17 cellular contexts compared by ENCODE assay signal in the genomic region with DNA sequence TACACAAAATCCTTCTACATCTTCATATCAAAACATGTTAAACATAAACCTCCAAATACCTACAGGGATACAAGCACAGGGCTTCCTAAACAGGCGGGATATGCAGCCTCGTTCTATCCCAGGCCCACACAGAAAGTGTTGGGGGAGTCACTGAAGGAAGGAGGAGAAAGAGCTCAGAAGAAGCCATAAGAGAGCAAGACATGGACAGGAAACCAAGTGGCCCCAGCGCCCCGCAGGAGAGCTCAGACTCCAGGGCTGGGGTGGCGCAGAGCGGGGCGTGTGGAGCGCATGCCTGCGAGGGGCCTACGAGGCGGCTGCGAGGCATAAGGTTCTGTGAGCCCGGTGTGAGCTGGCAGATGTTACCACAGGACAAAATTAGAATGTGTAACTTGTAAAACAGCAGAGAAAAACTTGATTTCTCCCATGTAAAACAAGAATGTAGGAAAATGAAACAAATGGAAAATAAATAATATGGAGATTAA. TPM values are rescaled to one million over a fixed set of nuclear protein-coding genes. Genes with fewer than 3 reads are reported as not detected.
A peak's percentile ranks its signal among the peaks of the same experiment; 100 is the strongest.
DNase-seq lines count a peak whose midpoint lies in the region; ATAC-seq and TF ChIP-seq lines count a peak whose summit lies in the region.
"Had no signal": no experiment of that assay in that cellular context is flagged by ENCODE, and none has a peak within 500 bp of the region (broad histone marks: within the 10 kb centered on the region; RNA-seq: fewer than 3 reads in every experiment).

No MANE protein-coding gene starts in this region.

- no CpG with 5 or more reads among the region's 13 CpGs for WGBS in trophoblast cell (ENCODE audit: extremely low coverage, insufficient coverage, insufficient read length)

- H3K79me2 ChIP-seq in trophoblast cell (ENCODE audit: control insufficient read depth, insufficient read depth, low read length, poor library complexity) = no peaks in the 10 kb centered on the region

- no peak overlapping the region for H4K91ac ChIP-seq in trophoblast cell (ENCODE audit: low read depth, low read length)

- H4K12ac ChIP-seq in trophoblast cell (ENCODE audit: low read depth, low read length) = no peak overlapping the region

- CTCF ChIA-PET in MCF 10A (lab: Yijun Ruan, JAX) = interaction anchor here (0.6 kb wide), 1 partner anchor 47 kb away, joined by 4 read pairs; no protein-coding TSS in a partner anchor
- CTCF ChIA-PET in CD4-positive, alpha-beta memory T cell (lab: Charles Lee; ENCODE audit: partially characterized antibody) = interaction anchor here (0.7 to 1.1 kb wide), 3 partner anchors 72 to 79 kb away, joined by 3 to 5 read pairs (median 3); a partner anchor contains a TSS

- H3K36me3 Mint-ChIP-seq in MCF 10A (ENCODE audit: insufficient read depth, unreplicated experiment) (peaks cover 38% of the 10 kb centered on the region), brain (peaks cover 22% of the 10 kb centered on the region)
- peaks cover 6% of the 10 kb centered on the region in 2 donors for H3K36me3 Mint-ChIP-seq in CD4-positive, alpha-beta memory T cell
- no peaks in the 10 kb centered on the region for H3K36me3 Mint-ChIP-seq in activated T-helper 1 cell treated with anti-CD3 and anti-CD28 coated beads, Interleukin-12 subunit alpha, Interleukin-12 subunit beta, Interleukin-2, Interleukin-4 antibody, amounts not matched to agents 30 ng/mL and 10 ng/mL and 1 ng/mL, durations not matched to agents 14 hours and 24 hours and 36 hours (ENCODE audit: low read depth)

- H3K27ac ChIP-seq in breast epithelium (peak overlapping the region in 1 of 2 donors; percentile 5), trophoblast cell (ENCODE audit: low read depth, low read length) (no peak overlapping the region)
- H3K27ac ChIP-seq in CD4-positive, alpha-beta memory T cell (ENCODE audit: low read depth, low read length) = no peak overlapping the region

- no peak overlapping the region for H3K18ac ChIP-seq in trophoblast cell (ENCODE audit: low read length)

- TF ChIP-seq CTCF in MCF 10A (IDR thresholded peaks at IDR 0.05; ENCODE audit: unreplicated experiment) = no peak
- no peak for TF ChIP-seq CTCF in breast epithelium (IDR thresholded peaks at IDR 0.05)
- no peak for TF ChIP-seq CTCF in brain (conservative IDR thresholded peaks at IDR 0.05)

- peak overlapping the region; percentile 23 for H3K27ac Mint-ChIP-seq in MCF 10A (ENCODE audit: low read depth, unreplicated experiment)
- peak overlapping the region in 6 of 7 donors; percentile 22 to 85 (median 43) for H3K27ac Mint-ChIP-seq in CD4-positive, alpha-beta memory T cell
- peak overlapping the region in 4 of 5 experiments; percentile 3 to 93 (median 46) for H3K27ac Mint-ChIP-seq in brain
- no peak overlapping the region for H3K27ac Mint-ChIP-seq in activated T-helper 1 cell treated with anti-CD3 and anti-CD28 coated beads, Interleukin-12 subunit alpha, Interleukin-12 subunit beta, Interleukin-2, Interleukin-4 antibody, amounts not matched to agents 30 ng/mL and 10 ng/mL and 1 ng/mL, durations not matched to agents 14 hours and 24 hours and 36 hours
- H3K27ac Mint-ChIP-seq: activated T-helper 17 cell treated with anti-CD3 and anti-CD28 coated beads, Interleukin-2, amount 50 U/mL, for 72 hours; endodermal cell had no signal

- POLR2A ChIA-PET in MCF 10A (lab: Yijun Ruan, JAX) = interaction anchor here (3.9 to 7.0 kb wide), 2 partner anchors 10 to 25 kb away, joined by 19 to 62 read pairs; a partner anchor contains a TSS
- POLR2A ChIA-PET in CD4-positive, alpha-beta memory T cell (lab: Charles Lee; ENCODE audit: partially characterized antibody) = interaction anchor here (4.4 to 6.3 kb wide), 2 partner anchors 11 to 18 kb away, joined by 31 to 65 read pairs; a partner anchor contains a TSS

- no TSS peak for BruUV-seq in MCF 10A (replicated peaks; lab: Mats Ljungman, UMichigan)

- H2AK5ac ChIP-seq in trophoblast cell (ENCODE audit: low read length) = no peak overlapping the region

- H3K27me3 Mint-ChIP-seq in MCF 10A (ENCODE audit: insufficient read depth, unreplicated experiment) (no peaks in the 10 kb centered on the region), brain (no peaks in the 10 kb centered on the region)
- H3K27me3 Mint-ChIP-seq in CD4-positive, alpha-beta memory T cell = no peaks in the 10 kb centered on the region
- H3K27me3 Mint-ChIP-seq in activated T-helper 1 cell treated with anti-CD3 and anti-CD28 coated beads, Interleukin-12 subunit alpha, Interleukin-12 subunit beta, Interleukin-2, Interleukin-4 antibody, amounts not matched to agents 30 ng/mL and 10 ng/mL and 1 ng/mL, durations not matched to agents 14 hours and 24 hours and 36 hours (ENCODE audit: insufficient read depth) = no peaks in the 10 kb centered on the region
- H3K27me3 Mint-ChIP-seq: activated T-helper 17 cell treated with anti-CD3 and anti-CD28 coated beads, Interleukin-2, amount 50 U/mL, for 72 hours had no signal

- DNase-seq in MCF 10A (ENCODE audit: unreplicated experiment) = no peak
- no peak for DNase-seq in breast epithelium (ENCODE audit: low spot score in 2 of 2)
- DNase-seq in CD4-positive, alpha-beta memory T cell = no peak
- no peak for DNase-seq in trophoblast cell
- no peak for DNase-seq in Kasumi-1 (lab: John Stamatoyannopoulos, UW)
- DNase-seq in activated T-helper 1 cell treated with anti-CD3 and anti-CD28 coated beads, Interleukin-12 subunit alpha, Interleukin-12 subunit beta, Interleukin-2, Interleukin-4 antibody, amounts not matched to agents 30 ng/mL and 10 ng/mL and 1 ng/mL, durations not matched to agents 14 hours and 24 hours and 36 hours (ENCODE audit: low spot score) = no peak
- DNase-seq: activated CD4-positive, CD25-positive, alpha-beta regulatory T cell treated with anti-CD3 and anti-CD28 coated beads, Interleukin-2, amount 50 U/mL, for 72 hours; endodermal cell; KG1; NCI-H146; NCI-H524 treated with DMSO at 0.1 percent for 48 hours; posterior cingulate gyrus; substantia nigra had no signal

- H3K4me3 ChIP-seq in breast epithelium = no peak overlapping the region
- H3K4me3 ChIP-seq in CD4-positive, alpha-beta memory T cell (ENCODE audit: low read length in 2 of 2) = no peak overlapping the region
- H3K4me3 ChIP-seq in trophoblast cell (ENCODE audit: low read depth, low read length) = peak overlapping the region; percentile 31
- H3K4me3 ChIP-seq: GM12878 had no signal

- H4K8ac ChIP-seq in trophoblast cell (ENCODE audit: low read depth, low read length) = no peak overlapping the region

- H3K14ac ChIP-seq in trophoblast cell (ENCODE audit: low read length) = no peak overlapping the region

- no peak overlapping the region for H2AFZ ChIP-seq in trophoblast cell (ENCODE audit: insufficient read depth, low read length, poor library complexity)

- H3K36me3 ChIP-seq in breast epithelium (no peaks in the 10 kb centered on the region), trophoblast cell (ENCODE audit: control insufficient read depth in 1 of 2, insufficient read depth in 2 of 2, low read length in 2 of 2) (peaks cover 12% of the 10 kb centered on the region in 2 experiments)
- H3K36me3 ChIP-seq in CD4-positive, alpha-beta memory T cell (ENCODE audit: insufficient read depth, low read length) = no peaks in the 10 kb centered on the region

- H2BK5ac ChIP-seq in trophoblast cell (ENCODE audit: low read depth, low read length, poor library complexity) = no peak overlapping the region

- peaks cover 16% of the 10 kb centered on the region for H3K79me1 ChIP-seq in trophoblast cell (ENCODE audit: low read length)

- H3K4me1 ChIP-seq in breast epithelium (peaks cover 21 to 30% of the 10 kb centered on the region in 2 donors), trophoblast cell (ENCODE audit: control insufficient read depth in 1 of 2, insufficient read depth in 2 of 2, low read length in 2 of 2) (peaks cover 27 to 28% of the 10 kb centered on the region in 2 experiments)
- peaks cover 35% of the 10 kb centered on the region for H3K4me1 ChIP-seq in CD4-positive, alpha-beta memory T cell (ENCODE audit: insufficient read depth, low read length)

- H3K4me3 Mint-ChIP-seq in MCF 10A (ENCODE audit: unreplicated experiment) (no peak overlapping the region), brain (no peak overlapping the region)
- peak overlapping the region in 4 of 8 donors; percentile 23 to 53 (median 44) for H3K4me3 Mint-ChIP-seq in CD4-positive, alpha-beta memory T cell
- no peak overlapping the region for H3K4me3 Mint-ChIP-seq in activated T-helper 1 cell treated with anti-CD3 and anti-CD28 coated beads, Interleukin-12 subunit alpha, Interleukin-12 subunit beta, Interleukin-2, Interleukin-4 antibody, amounts not matched to agents 30 ng/mL and 10 ng/mL and 1 ng/mL, durations not matched to agents 14 hours and 24 hours and 36 hours
- H3K4me3 Mint-ChIP-seq: activated T-helper 17 cell treated with anti-CD3 and anti-CD28 coated beads, Interleukin-2, amount 50 U/mL, for 72 hours; endodermal cell had no signal

- no peak for ATAC-seq in GM21825 (IDR thresholded peaks at IDR 0.05; ENCODE audit: unreplicated experiment)
- ATAC-seq: activated T-helper 17 cell treated with anti-CD3 and anti-CD28 coated beads, Interleukin-2, amount 50 U/mL, for 72 hours; GM12878 had no signal

- H3K9ac ChIP-seq in trophoblast cell (ENCODE audit: low read length) = no peak overlapping the region

- no peak overlapping the region for H3K23ac ChIP-seq in trophoblast cell (ENCODE audit: low read length)

- intact Hi-C loops in MCF 10A (cut with micrococcal nuclease) (no loop called here), breast epithelium (cut with DNase I; ENCODE audit: low total_unique reads) (no loop called here)
- intact Hi-C loops in CD4-positive, alpha-beta memory T cell (cut with micrococcal nuclease) = no loop called here
- intact Hi-C loops in activated T-helper 1 cell treated with anti-CD3 and anti-CD28 coated beads, Interleukin-12 subunit alpha, Interleukin-12 subunit beta, Interleukin-2, Interleukin-4 antibody, amounts not matched to agents 30 ng/mL and 10 ng/mL and 1 ng/mL, durations not matched to agents 14 hours and 24 hours and 36 hours (cut with micrococcal nuclease) = no loop called here

- H3K9me3 Mint-ChIP-seq in MCF 10A (ENCODE audit: unreplicated experiment) (no peaks in the 10 kb centered on the region), brain (peaks cover 0 to 3% (median 0%) of the 10 kb centered on the region in 5 experiments)
- H3K9me3 Mint-ChIP-seq in CD4-positive, alpha-beta memory T cell = no peaks in the 10 kb centered on the region
- H3K9me3 Mint-ChIP-seq in activated T-helper 1 cell treated with anti-CD3 and anti-CD28 coated beads, Interleukin-12 subunit alpha, Interleukin-12 subunit beta, Interleukin-2, Interleukin-4 antibody, amounts not matched to agents 30 ng/mL and 10 ng/mL and 1 ng/mL, durations not matched to agents 14 hours and 24 hours and 36 hours = no peaks in the 10 kb centered on the region
- H3K9me3 Mint-ChIP-seq: activated T-helper 17 cell treated with anti-CD3 and anti-CD28 coated beads, Interleukin-2, amount 50 U/mL, for 72 hours; endodermal cell had no signal

- no peaks in the 10 kb centered on the region for H3K9me3 ChIP-seq in breast epithelium
- no peaks in the 10 kb centered on the region for H3K9me3 ChIP-seq in CD4-positive, alpha-beta memory T cell (ENCODE audit: control insufficient read depth in 1 of 2, low read length in 2 of 2)
- H3K9me3 ChIP-seq in trophoblast cell (ENCODE audit: insufficient read depth, low read depth, low read length) = no peaks in the 10 kb centered on the region

- H3K4me2 ChIP-seq in trophoblast cell (ENCODE audit: low read length) = no peak overlapping the region

- no peak overlapping the region for H2BK120ac ChIP-seq in trophoblast cell (ENCODE audit: insufficient read depth, low read length, poor library complexity)

- no peaks in the 10 kb centered on the region for H3K27me3 ChIP-seq in breast epithelium
- no peaks in the 10 kb centered on the region for H3K27me3 ChIP-seq in CD4-positive, alpha-beta memory T cell (ENCODE audit: insufficient read depth, low read length)
- no peaks in the 10 kb centered on the region for H3K27me3 ChIP-seq in trophoblast cell (ENCODE audit: insufficient read depth, low read length)

- no peak for TF ChIP-seq POLR2A in breast epithelium (IDR thresholded peaks at IDR 0.05)

- H3K4me1 Mint-ChIP-seq in MCF 10A (ENCODE audit: insufficient read depth, unreplicated experiment) (peaks cover 15% of the 10 kb centered on the region), brain (peaks cover 38% of the 10 kb centered on the region)
- peaks cover 9 to 48% (median 22%) of the 10 kb centered on the region in 4 donors for H3K4me1 Mint-ChIP-seq in CD4-positive, alpha-beta memory T cell
- H3K4me1 Mint-ChIP-seq in activated T-helper 1 cell treated with anti-CD3 and anti-CD28 coated beads, Interleukin-12 subunit alpha, Interleukin-12 subunit beta, Interleukin-2, Interleukin-4 antibody, amounts not matched to agents 30 ng/mL and 10 ng/mL and 1 ng/mL, durations not matched to agents 14 hours and 24 hours and 36 hours (ENCODE audit: low read depth) = peaks cover 11% of the 10 kb centered on the region
- H3K4me1 Mint-ChIP-seq: activated T-helper 17 cell treated with anti-CD3 and anti-CD28 coated beads, Interleukin-2, amount 50 U/mL, for 72 hours had no signal

- no peak overlapping the region for H3K4ac ChIP-seq in trophoblast cell (ENCODE audit: low read depth, low read length)

- H2BK12ac ChIP-seq in trophoblast cell (ENCODE audit: low read length) = no peak overlapping the region

RNA-seq across cellular contexts. Expression of a gene that starts 11.0 kb away (rescaled TPM):
- total RNA-seq in MCF 10A (2022) (114 and 120 TPM in 2 replicates), breast epithelium (100 to 1,000 TPM in 1 of 3 donors, 10 to 100 TPM in 2; 95.4 to 590 (median 98.6) TPM)
- 10 to 100 TPM; 26.5 to 27.7 TPM for total RNA-seq in CD4-positive, alpha-beta memory T cell
- 1 to 10 TPM in 1 of 2 donors, under 1 TPM in 1; 0.03 to 3.5 TPM for polyA plus RNA-seq in CD4-positive, alpha-beta memory T cell
- polyA plus RNA-seq in brain (ENCODE audit: insufficient read depth, low read depth, low replicate concordance) = 170 TPM
- polyA plus RNA-seq in trophoblast cell (2013) = 120 and 124 TPM in 2 replicates
- 415 and 421 TPM in 2 replicates for total RNA-seq in activated T-helper 1 cell treated with anti-CD3 and anti-CD28 coated beads, Interleukin-12 subunit alpha, Interleukin-12 subunit beta, Interleukin-2, Interleukin-4 antibody, amounts not matched to agents 30 ng/mL and 10 ng/mL and 1 ng/mL, durations not matched to agents 14 hours and 24 hours and 36 hours

RNA-seq across cellular contexts. Expression of a gene that starts 43.4 kb away (rescaled TPM):
- total RNA-seq in MCF 10A (2022) (116 and 123 TPM in 2 replicates), breast epithelium (10 to 100 TPM; 55.0 to 96.4 (median 82.0) TPM)
- total RNA-seq in CD4-positive, alpha-beta memory T cell = 100 to 1,000 TPM; 139 to 141 TPM
- polyA plus RNA-seq in CD4-positive, alpha-beta memory T cell = 100 to 1,000 TPM in 1 of 2 donors, 10 to 100 TPM in 1; 48.1 to 138 TPM
- 110 TPM for polyA plus RNA-seq in brain (ENCODE audit: insufficient read depth, low read depth, low replicate concordance)
- polyA plus RNA-seq in trophoblast cell (2013) = 23.6 and 26.7 TPM in 2 replicates
- total RNA-seq in activated T-helper 1 cell treated with anti-CD3 and anti-CD28 coated beads, Interleukin-12 subunit alpha, Interleukin-12 subunit beta, Interleukin-2, Interleukin-4 antibody, amounts not matched to agents 30 ng/mL and 10 ng/mL and 1 ng/mL, durations not matched to agents 14 hours and 24 hours and 36 hours = 231 and 235 TPM in 2 replicates

RNA-seq across cellular contexts. Expression of a gene that starts 57.3 kb away (rescaled TPM):
- total RNA-seq in MCF 10A (2022) (96.6 and 100 TPM in 2 replicates), breast epithelium (10 to 100 TPM; 68.8 to 95.4 (median 94.4) TPM)
- total RNA-seq in CD4-positive, alpha-beta memory T cell = 10 to 100 TPM; 85.1 to 89.0 TPM
- polyA plus RNA-seq in CD4-positive, alpha-beta memory T cell = 100 to 1,000 TPM; 139 to 148 TPM
- 231 TPM for polyA plus RNA-seq in brain (ENCODE audit: insufficient read depth, low read depth, low replicate concordance)
- 75.8 and 78.1 TPM in 2 replicates for polyA plus RNA-seq in trophoblast cell (2013)
- total RNA-seq in activated T-helper 1 cell treated with anti-CD3 and anti-CD28 coated beads, Interleukin-12 subunit alpha, Interleukin-12 subunit beta, Interleukin-2, Interleukin-4 antibody, amounts not matched to agents 30 ng/mL and 10 ng/mL and 1 ng/mL, durations not matched to agents 14 hours and 24 hours and 36 hours = 112 and 124 TPM in 2 replicates

RNA-seq across cellular contexts. Expression of a gene that starts 57.4 kb away (rescaled TPM):
- total RNA-seq in MCF 10A (2022) (37.9 and 38.0 TPM in 2 replicates), breast epithelium (10 to 100 TPM; 30.5 to 49.4 (median 31.8) TPM)
- 10 to 100 TPM; 37.6 to 44.0 TPM for total RNA-seq in CD4-positive, alpha-beta memory T cell
- polyA plus RNA-seq in CD4-positive, alpha-beta memory T cell = 1 to 10 TPM; 6.2 to 8.2 TPM
- polyA plus RNA-seq in brain (ENCODE audit: insufficient read depth, low read depth, low replicate concordance) = 45.0 TPM
- polyA plus RNA-seq in trophoblast cell (2013) = 26.3 and 27.2 TPM in 2 replicates
- 24.1 and 26.8 TPM in 2 replicates for total RNA-seq in activated T-helper 1 cell treated with anti-CD3 and anti-CD28 coated beads, Interleukin-12 subunit alpha, Interleukin-12 subunit beta, Interleukin-2, Interleukin-4 antibody, amounts not matched to agents 30 ng/mL and 10 ng/mL and 1 ng/mL, durations not matched to agents 14 hours and 24 hours and 36 hours
